ENCODE assay signal across 26 cellular contexts in genomic region chr4:184317234-184317918, GRCh38.
DNase-seq lines count a peak whose midpoint lies in the region; ATAC-seq, FAIRE-seq and TF ChIP-seq lines count a peak whose summit lies in the region.
"Had no signal": no experiment of that assay in that cellular context is flagged by ENCODE, and none has a peak within 500 bp of the region (broad histone marks: within the 10 kb centered on the region; RNA-seq: fewer than 3 reads in every experiment).

No MANE protein-coding gene starts in this region.

- DNase-seq in GM12891 (ENCODE audit: insufficient read length, low spot score) (no peak), colonic mucosa (peak; percentile 13), activated gamma-delta T cell (lab: John Stamatoyannopoulos, UW) (no peak)
- DNase-seq in stimulated activated CD4-positive, alpha-beta T cell treated with anti-CD3 and anti-CD28 coated beads, Interleukin-12 subunit alpha, Interleukin-12 subunit beta, amount 100 ng/mL, for 4 hours = no peak
- no peak for DNase-seq in central memory CD4-positive, alpha-beta T cell
- DNase-seq: activated CD4-positive, alpha-beta T cell treated with anti-CD3 and anti-CD28 coated beads, Interleukin-2, amount 10 ng/mL, durations not matched to agents 7 days and 5 days; activated CD8-positive, alpha-beta memory T cell treated with anti-CD3 and anti-CD28 coated beads, Interleukin-2, amount 50 U/mL, for 48 hours; activated naive CD4-positive, alpha-beta T cell; GDM1; GOT3; MM.1S; NCI-H1436 treated with DMSO at 0.1 percent for 48 hours; SK-N-SH; stimulated activated CD4-positive, alpha-beta T cell treated with anti-CD3 and anti-CD28 coated beads, Interleukin-2, amount 100 ng/mL, for 48 hours; substantia nigra had no signal

- FAIRE-seq in GM12891 (lab: Jason Lieb, UNC) = peak; percentile 20
- FAIRE-seq: astrocyte, islet of Langerhans, RCC 7860, TTC549 had no signal

- no peak overlapping the region for H2AFZ ChIP-seq in OCI-LY1 (ENCODE audit: low read length)

- TF ChIP-seq POLR2A in GM12891 (IDR thresholded peaks at IDR 0.05; ENCODE audit: low read depth, low read length) = no peak

- H3K27me3 ChIP-seq in OCI-LY1 (ENCODE audit: insufficient read depth, low read length) (no peaks in the 10 kb centered on the region), colonic mucosa (no peaks in the 10 kb centered on the region), neutrophil (no peaks in the 10 kb centered on the region)
- H3K27me3 ChIP-seq: vagina had no signal

- H3K27ac ChIP-seq in OCI-LY1 (ENCODE audit: low read depth, low read length, poor library complexity, severe bottlenecking) = peak overlapping the region; percentile 89
- no peak overlapping the region for H3K27ac ChIP-seq in colonic mucosa
- peak overlapping the region; percentile 84 for H3K27ac ChIP-seq in neutrophil
- H3K27ac ChIP-seq: coronary artery, skin epidermis, vagina had no signal

- no peaks in the 10 kb centered on the region for H3K36me3 ChIP-seq in OCI-LY1 (ENCODE audit: insufficient read depth, low read length)
- no peaks in the 10 kb centered on the region for H3K36me3 ChIP-seq in colonic mucosa
- H3K36me3 ChIP-seq in neutrophil = no peaks in the 10 kb centered on the region
- H3K36me3 ChIP-seq: vagina had no signal

- H3K4me3 ChIP-seq in OCI-LY1 (ENCODE audit: low read depth, low read length, poor library complexity, severe bottlenecking) = no peak overlapping the region
- H3K4me3 ChIP-seq in colonic mucosa = no peak overlapping the region
- no peak overlapping the region for H3K4me3 ChIP-seq in neutrophil (ENCODE audit: low read depth in 1 of 2, low read length in 1 of 2)
- H3K4me3 ChIP-seq: coronary artery, skin epidermis, vagina had no signal

- H3K79me2 ChIP-seq in OCI-LY1 (ENCODE audit: insufficient read depth, low read length) = no peaks in the 10 kb centered on the region

- intact Hi-C loops in colonic mucosa (cut with DNase I) = no loop called here

- H3F3A ChIP-seq in OCI-LY1 (ENCODE audit: insufficient read depth, low read length) = no peaks in the 10 kb centered on the region

- no peaks in the 10 kb centered on the region for H4K20me1 ChIP-seq in OCI-LY1 (ENCODE audit: insufficient read depth, low read length)

- H3K9me3 ChIP-seq in OCI-LY1 (ENCODE audit: low read length) = no peaks in the 10 kb centered on the region
- no peaks in the 10 kb centered on the region for H3K9me3 ChIP-seq in colonic mucosa
- H3K9me3 ChIP-seq in neutrophil = no peaks in the 10 kb centered on the region
- H3K9me3 ChIP-seq: SK-N-SH, vagina had no signal

- H3K9ac ChIP-seq in OCI-LY1 (ENCODE audit: low read length) = no peak overlapping the region
- no peak overlapping the region for H3K9ac ChIP-seq in colonic mucosa (ENCODE audit: low read depth in 2 of 2, low read length in 2 of 2)
- H3K9ac ChIP-seq: SK-N-SH had no signal

- no peak for ATAC-seq in SK-N-SH treated with all-trans-retinoic acid at 6 μM for 48 hours
- ATAC-seq: natural killer cell treated with Interleukin-12 subunit alpha and Interleukin-12 subunit beta and Interleukin-15 and Interleukin-18, amount 100 ng/mL, for 72 hours had no signal

- H3K4me1 ChIP-seq in OCI-LY1 (ENCODE audit: insufficient read depth, low read length, severe bottlenecking) (peaks cover 73% of the 10 kb centered on the region), colonic mucosa (no peaks in the 10 kb centered on the region), neutrophil (ENCODE audit: control insufficient read depth in 1 of 2, insufficient read depth in 1 of 2, low read depth in 1 of 2, low read length in 1 of 2) (peaks cover 35 to 36% of the 10 kb centered on the region in 2 experiments)
- H3K4me1 ChIP-seq: vagina had no signal

- H3K4me2 ChIP-seq in OCI-LY1 (ENCODE audit: low read length) = no peak overlapping the region
- H3K4me2 ChIP-seq: SK-N-SH had no signal

- TF ChIP-seq CTCF in OCI-LY1 (IDR thresholded peaks at IDR 0.05; ENCODE audit: low read length) (no peak), colonic mucosa (IDR thresholded peaks at IDR 0.05) (no peak), neutrophil (IDR thresholded peaks at IDR 0.05) (no peak)

- H3K9me2 ChIP-seq in OCI-LY1 (ENCODE audit: low read depth, low read length) = no peaks in the 10 kb centered on the region
- H3K9me2 ChIP-seq: SK-N-SH had no signal

TF ChIP-seq in GM12891, 5 proteins besides CTCF, POLR2A, EP300 and RAD21:
- TF ChIP-seq TAF1 (IDR thresholded peaks at IDR 0.05; ENCODE audit: low read depth, low read length) (no peak), POU2F2 (IDR thresholded peaks at IDR 0.05; ENCODE audit: low read depth, low read length) (0 out of 2 replicates have a peak, but pooled peaks have one; percentile 44), SPI1 (IDR thresholded peaks at IDR 0.05; ENCODE audit: low read depth, low read length) (no peak)

TF ChIP-seq in SK-N-SH treated with all-trans-retinoic acid at 6 μM for 48 hours, 23 proteins besides CTCF, POLR2A, EP300 and RAD21:
- TF ChIP-seq CSDC2 (CRISPR knock-in tag; IDR thresholded peaks at IDR 0.05) = no peak
- TF ChIP-seq ZFP3 (CRISPR knock-in tag; IDR thresholded peaks at IDR 0.05) = no peak
- no peak for TF ChIP-seq CREB5 (CRISPR knock-in tag; IDR thresholded peaks at IDR 0.05; ENCODE audit: low read depth)
- TF ChIP-seq TSHZ2 (CRISPR knock-in tag; IDR thresholded peaks at IDR 0.05) = no peak
- no peak for TF ChIP-seq ARNTL (CRISPR knock-in tag; IDR thresholded peaks at IDR 0.05; ENCODE audit: borderline replicate concordance, low read depth)
- TF ChIP-seq GLIS3 (CRISPR knock-in tag; IDR thresholded peaks at IDR 0.05) = no peak
